Comparison of ENCODE assay signal across 1 cellular context in genomic region chr11:57699813-57700212, GRCh38.
TF ChIP-seq lines count a peak whose summit lies in the region.

No MANE protein-coding gene starts in this region.

TF ChIP-seq in K562, 482 proteins besides CTCF, POLR2A, EP300 and RAD21:
- TF ChIP-seq POLR3G (IDR thresholded peaks at IDR 0.05; ENCODE audit: extremely low read depth, insufficient read length, insufficient replicate concordance) (no peak), ZKSCAN3 (CRISPR knock-in tag; IDR thresholded peaks at IDR 0.05) (no peak), PTTG1 (tag; IDR thresholded peaks at IDR 0.05; ENCODE audit: low read depth) (no peak), POLR2G (IDR thresholded peaks at IDR 0.05; ENCODE audit: low read depth, low read length) (peak; percentile 56; the same call in 1 of the 2 replicates)
